Comparison of ENCODE assay signal across 23 cellular contexts in the genomic region with DNA sequence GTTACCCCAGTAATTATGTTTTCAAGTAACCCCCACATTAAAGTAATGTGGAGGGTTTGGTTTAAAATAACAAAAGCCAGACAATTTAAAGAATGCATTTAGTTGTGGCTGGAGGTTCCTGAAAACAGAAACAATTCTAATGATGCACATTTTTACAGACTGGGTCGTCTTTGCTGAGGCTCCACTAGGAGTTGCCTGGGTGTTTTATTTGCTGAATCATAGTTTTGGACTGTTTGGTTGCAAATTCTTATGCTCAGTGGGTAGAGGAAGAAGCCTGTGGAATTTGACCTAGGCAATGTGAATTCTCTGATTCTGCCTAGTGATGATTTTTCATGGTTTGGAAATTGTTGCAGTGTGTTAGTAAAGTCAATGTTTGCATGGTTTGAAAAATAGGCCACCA. TPM values are rescaled to one million over a fixed set of nuclear protein-coding genes. Genes with fewer than 3 reads are reported as not detected.
DNase-seq lines count a peak whose midpoint lies in the region; ATAC-seq, FAIRE-seq and TF ChIP-seq lines count a peak whose summit lies in the region.
"Had no signal": no experiment of that assay in that cellular context is flagged by ENCODE, and none has a peak within 500 bp of the region (broad histone marks: within the 10 kb centered on the region; RNA-seq: fewer than 3 reads in every experiment).

No MANE protein-coding gene starts in this region.

- no peaks in the 10 kb centered on the region for H3K4me1 Mint-ChIP-seq in Calu3 (ENCODE audit: low read depth, unreplicated experiment)

- intact Hi-C loops in Calu3 (cut with micrococcal nuclease; ENCODE audit: unreplicated experiment), result no loop called here

- FAIRE-seq in RCC 7860 (lab: Jason Lieb, UNC), result peak; percentile 74
- FAIRE-seq in urothelium cell line (lab: Jason Lieb, UNC), result no peak

- DNase-seq in GM04503 (ENCODE audit: low read depth) (peak; percentile 75), RCC 7860 (ENCODE audit: low spot score) (peak; percentile 33), fibroblast of mammary gland (ENCODE audit: low read depth) (peak; percentile 21), urothelium cell line (ENCODE audit: low spot score) (peak; percentile 54), NCI-H774 (lab: John Stamatoyannopoulos, UW) (no peak), Calu3 (no peak)
- DNase-seq: activated CD4-positive, alpha-beta memory T cell treated with anti-CD3 and anti-CD28 coated beads for 36 hours; activated CD4-positive, CD25-positive, alpha-beta regulatory T cell; activated gamma-delta T cell; Kasumi-1; left cardiac atrium; NCI-H1105; NCI-H2081; NCI-H446 treated with DMSO at 0.1 percent for 48 hours; posterior cingulate gyrus; stimulated activated CD4-positive, alpha-beta T cell treated with anti-CD3 and anti-CD28 coated beads, Interleukin-4, amount 100 ng/mL, for 1 hour; stimulated activated naive CD8-positive, alpha-beta T cell treated with anti-CD3 and anti-CD28 coated beads, Interleukin-15, Interleukin-2, amounts not matched to agents 100 U/mL and 50 U/mL, for 24 hours had no signal

- ATAC-seq in GM21528 (IDR thresholded peaks at IDR 0.05; ENCODE audit: low FRiP score, unreplicated experiment), result no peak
- ATAC-seq: gastroesophageal sphincter; left cardiac atrium; stimulated activated naive CD8-positive, alpha-beta T cell treated with anti-CD3 and anti-CD28 coated beads, Interleukin-15, Interleukin-2, amounts not matched to agents 100 U/mL and 50 U/mL, for 24 hours had no signal

- H3K27ac Mint-ChIP-seq in Calu3 (ENCODE audit: unreplicated experiment), result no peak overlapping the region
- H3K27ac Mint-ChIP-seq: activated CD4-positive, alpha-beta memory T cell treated with anti-CD3 and anti-CD28 coated beads for 36 hours had no signal

- H3K9me3 Mint-ChIP-seq in Calu3 (ENCODE audit: low read depth, unreplicated experiment), result peaks cover 5% of the 10 kb centered on the region
- H3K9me3 Mint-ChIP-seq: activated CD4-positive, alpha-beta memory T cell treated with anti-CD3 and anti-CD28 coated beads for 36 hours had no signal

- H3K36me3 Mint-ChIP-seq in Calu3 (ENCODE audit: insufficient read depth, unreplicated experiment), result no peaks in the 10 kb centered on the region
- H3K36me3 Mint-ChIP-seq: activated CD4-positive, alpha-beta memory T cell treated with anti-CD3 and anti-CD28 coated beads for 36 hours had no signal

- no peak overlapping the region for H3K4me3 Mint-ChIP-seq in Calu3 (ENCODE audit: low read depth, unreplicated experiment)
- H3K4me3 Mint-ChIP-seq: activated CD4-positive, alpha-beta memory T cell treated with anti-CD3 and anti-CD28 coated beads for 36 hours had no signal

- H3K27me3 Mint-ChIP-seq in Calu3 (ENCODE audit: unreplicated experiment), result peaks cover 28% of the 10 kb centered on the region

- TF ChIP-seq CTCF in fibroblast of mammary gland (conservative IDR thresholded peaks at IDR 0.05; ENCODE audit: control insufficient read depth, insufficient read depth, low read depth, low read length) (no peak), Calu3 (IDR thresholded peaks at IDR 0.05; ENCODE audit: unreplicated experiment) (no peak)

- BruUV-seq in Calu3 (replicated peaks; lab: Mats Ljungman, UMichigan), result no TSS peak

- CTCF ChIA-PET in Calu3 (lab: Charles Lee), result no interaction called here

- no peak overlapping the region for H3K4me3 ChIP-seq in fibroblast of mammary gland (ENCODE audit: control insufficient read depth, low read depth, low read length)
- H3K4me3 ChIP-seq: BLaER1 treated with 17β-estradiol and CSF1 and Interleukin-3, amounts not matched to agents 10 nM and 100 nM; gastroesophageal sphincter; skin epidermis; tibial nerve had no signal

RNA-seq across cellular contexts. Expression of a gene that starts 16.3 kb away (rescaled TPM):
- total RNA-seq in Calu3 (2022), result not detected in 2 replicates
- total RNA-seq: mesenteric fat pad had no signal

Comparison
In these comparisons a context has a peak if more than half of its experiments do, and no peak if none do; other contexts are left out.
1. DNase-seq: peak in GM04503 (single experiment), RCC 7860 (single experiment), fibroblast of mammary gland (single experiment) and urothelium cell line (single experiment); none in NCI-H774 (single experiment) and Calu3 (single experiment).